In genomic region chr2:108616731-108617161, GRCh38 we compare ENCODE assay signal across 1 cellular context.
TF ChIP-seq lines count a peak whose summit lies in the region.

No MANE protein-coding gene starts in this region.

TF ChIP-seq in HEK293, 187 proteins besides CTCF, POLR2A, EP300 and RAD21 (continued from another document):
- no peak for TF ChIP-seq ZNF501 (tag by site-specific recombination; IDR thresholded peaks at IDR 0.05)
- TF ChIP-seq ZNF148 (tag by site-specific recombination; IDR thresholded peaks at IDR 0.05; ENCODE audit: borderline replicate concordance): no peak
- TF ChIP-seq ZNF561 (tag by site-specific recombination; IDR thresholded peaks at IDR 0.05; ENCODE audit: borderline replicate concordance): peak; percentile 47; the same call in 1 of the 2 replicates
- no peak for TF ChIP-seq ZNF23 (tag by site-specific recombination; IDR thresholded peaks at IDR 0.05; ENCODE audit: borderline replicate concordance)
- TF ChIP-seq MEIS1 (CRISPR knock-in tag; IDR thresholded peaks at IDR 0.05; ENCODE audit: borderline replicate concordance): no peak
- no peak for TF ChIP-seq ZNF221 (tag by site-specific recombination; IDR thresholded peaks at IDR 0.05; ENCODE audit: borderline replicate concordance)
- no peak for TF ChIP-seq ZNF768 (tag by site-specific recombination; IDR thresholded peaks at IDR 0.05)
- no peak for TF ChIP-seq ZNF335 (tag by site-specific recombination; conservative IDR thresholded peaks at IDR 0.05)
- no peak for TF ChIP-seq ZNF776 (tag by site-specific recombination; IDR thresholded peaks at IDR 0.05; ENCODE audit: borderline replicate concordance)
- peak; percentile 82 for TF ChIP-seq IKZF3 (tag by site-specific recombination; IDR thresholded peaks at IDR 0.05)
- TF ChIP-seq, protein P1, sequence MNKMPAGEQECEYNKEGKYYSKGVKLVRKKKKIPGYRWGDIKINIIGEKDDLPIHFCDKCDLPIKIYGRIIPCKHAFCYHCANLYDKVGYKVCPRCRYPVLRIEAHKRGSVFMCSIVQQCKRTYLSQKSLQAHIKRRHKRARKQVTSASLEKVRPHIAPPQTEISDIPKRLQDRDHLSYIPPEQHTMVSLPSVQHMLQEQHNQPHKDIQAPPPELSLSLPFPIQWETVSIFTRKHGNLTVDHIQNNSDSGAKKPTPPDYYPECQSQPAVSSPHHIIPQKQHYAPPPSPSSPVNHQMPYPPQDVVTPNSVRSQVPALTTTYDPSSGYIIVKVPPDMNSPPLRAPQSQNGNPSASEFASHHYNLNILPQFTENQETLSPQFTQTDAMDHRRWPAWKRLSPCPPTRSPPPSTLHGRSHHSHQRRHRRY (tag by site-specific recombination; IDR thresholded peaks at IDR 0.05): no peak
- peak; percentile 90 for TF ChIP-seq FEZF1 (tag by site-specific recombination; IDR thresholded peaks at IDR 0.05)
- TF ChIP-seq SETDB1 (IDR thresholded peaks at IDR 0.05; ENCODE audit: insufficient read length, low read length): no peak
- 0 out of 2 replicates have a peak, but pooled peaks have one; percentile 11 for TF ChIP-seq SCRT1 (tag by site-specific recombination; IDR thresholded peaks at IDR 0.05; ENCODE audit: borderline replicate concordance)
- TF ChIP-seq ZNF670 (tag by site-specific recombination; IDR thresholded peaks at IDR 0.05; ENCODE audit: low read depth): no peak
- no peak for TF ChIP-seq PRDM1 (tag by site-specific recombination; IDR thresholded peaks at IDR 0.05)
- TF ChIP-seq ZNF610 (tag by site-specific recombination; IDR thresholded peaks at IDR 0.05; ENCODE audit: borderline replicate concordance): no peak
- TF ChIP-seq SP7 (tag by site-specific recombination; IDR thresholded peaks at IDR 0.05): no peak
- no peak for TF ChIP-seq ZNF560 (tag by site-specific recombination; IDR thresholded peaks at IDR 0.05; ENCODE audit: borderline replicate concordance)
- no peak for TF ChIP-seq ZNF707 (tag by site-specific recombination; IDR thresholded peaks at IDR 0.05)
- no peak for TF ChIP-seq ZNF664 (tag by site-specific recombination; IDR thresholded peaks at IDR 0.05)
- TF ChIP-seq ZNF138 (tag by site-specific recombination; IDR thresholded peaks at IDR 0.05; ENCODE audit: borderline replicate concordance): no peak
- TF ChIP-seq KLF9 (tag by site-specific recombination; IDR thresholded peaks at IDR 0.05; ENCODE audit: low read depth): no peak
- TF ChIP-seq HOXC10 (CRISPR knock-in tag; IDR thresholded peaks at IDR 0.05): no peak
- no peak for TF ChIP-seq ZBTB17 (tag by site-specific recombination; IDR thresholded peaks at IDR 0.05)
- no peak for TF ChIP-seq ZNF223 (tag by site-specific recombination; IDR thresholded peaks at IDR 0.05)
- no peak for TF ChIP-seq ZNF514 (tag by site-specific recombination; IDR thresholded peaks at IDR 0.05)
- no peak for TF ChIP-seq ZNF544 (tag by site-specific recombination; IDR thresholded peaks at IDR 0.05)
- peak; percentile 70; the same call in 1 of the 2 replicates for TF ChIP-seq OVOL3 (tag by site-specific recombination; IDR thresholded peaks at IDR 0.05)
- 0 out of 2 replicates have a peak, but pooled peaks have one; percentile 30 for TF ChIP-seq WT1 (tag by site-specific recombination; IDR thresholded peaks at IDR 0.05)
- no peak for TF ChIP-seq ZBTB6 (tag by site-specific recombination; IDR thresholded peaks at IDR 0.05)
- no peak for TF ChIP-seq ZNF404 (tag by site-specific recombination; IDR thresholded peaks at IDR 0.05)
- no peak for TF ChIP-seq ZBTB21 (tag by site-specific recombination; IDR thresholded peaks at IDR 0.05)
- TF ChIP-seq PRDM6 (tag by site-specific recombination; IDR thresholded peaks at IDR 0.05): peak; percentile 97
- TF ChIP-seq ZNF843 (tag by site-specific recombination; IDR thresholded peaks at IDR 0.05): peak; percentile 89
TF ChIP-seq in HEK293: peak in this region for 26.
